In genomic region chr12:10425938-10426337, GRCh38 we compare ENCODE assay signal across 16 cellular contexts. TPM values are rescaled to one million over a fixed set of nuclear protein-coding genes. Genes with fewer than 3 reads are reported as not detected.
"Had no signal": no experiment of that assay in that cellular context is flagged by ENCODE, and none has a peak within 500 bp of the region (broad histone marks: within the 10 kb centered on the region; RNA-seq: fewer than 3 reads in every experiment).

No MANE protein-coding gene starts in this region.

RNA-seq across cellular contexts. Expression of gene KLRC3, which starts 5.5 kb away (rescaled TPM):
- total RNA-seq: activated CD4-positive, alpha-beta memory T cell treated with anti-CD3 and anti-CD28 coated beads for 36 hours; activated CD4-positive, alpha-beta T cell treated with anti-CD3 and anti-CD28 coated beads for 36 hours; activated CD4-positive, alpha-beta T cell treated with anti-CD3 and anti-CD28 coated beads, Interleukin-2, amount 10 ng/mL, durations not matched to agents 24 days and 14 days; activated naive CD4-positive, alpha-beta T cell treated with anti-CD3 and anti-CD28 coated beads for 36 hours; activated T-helper 1 cell treated with anti-CD3 and anti-CD28 coated beads, Interleukin-12 subunit alpha, Interleukin-12 subunit beta, Interleukin-2, Interleukin-4 antibody, amounts not matched to agents 30 ng/mL and 10 ng/mL and 1 ng/mL, durations not matched to agents 14 hours and 24 hours and 36 hours; activated T-helper 2 cell treated with anti-CD3 and anti-CD28 coated beads, Interferon-gamma antibody, Interleukin-2, Interleukin-4, amounts not matched to agents 10 μg/mL and 5 μg/mL and 100 μg/mL, durations not matched to agents 14 hours and 24 hours and 36 hours; adrenal gland; aorta; body of pancreas; colonic mucosa; dermis microvascular lymphatic vessel endothelial cell; esophagus muscularis mucosa; foreskin keratinocyte; gastrocnemius medialis; glomerular endothelial cell; T-helper 1 cell treated with Interleukin-12 subunit alpha and Interleukin-12 subunit beta and Interleukin-4 antibody, amounts not matched to agents 30 ng/mL and 1 ng/mL, for 36 hours had no signal
- polyA plus RNA-seq: aorta, foreskin keratinocyte had no signal

RNA-seq across cellular contexts. Expression of gene KLRC2, which starts 9.9 kb away (rescaled TPM):
- total RNA-seq: activated CD4-positive, alpha-beta memory T cell treated with anti-CD3 and anti-CD28 coated beads for 36 hours; activated CD4-positive, alpha-beta T cell treated with anti-CD3 and anti-CD28 coated beads for 36 hours; activated CD4-positive, alpha-beta T cell treated with anti-CD3 and anti-CD28 coated beads, Interleukin-2, amount 10 ng/mL, durations not matched to agents 24 days and 14 days; activated naive CD4-positive, alpha-beta T cell treated with anti-CD3 and anti-CD28 coated beads for 36 hours; activated T-helper 1 cell treated with anti-CD3 and anti-CD28 coated beads, Interleukin-12 subunit alpha, Interleukin-12 subunit beta, Interleukin-2, Interleukin-4 antibody, amounts not matched to agents 30 ng/mL and 10 ng/mL and 1 ng/mL, durations not matched to agents 14 hours and 24 hours and 36 hours; dermis microvascular lymphatic vessel endothelial cell; foreskin keratinocyte; gastrocnemius medialis; glomerular endothelial cell; T-helper 1 cell treated with Interleukin-12 subunit alpha and Interleukin-12 subunit beta and Interleukin-4 antibody, amounts not matched to agents 30 ng/mL and 1 ng/mL, for 36 hours had no signal
- polyA plus RNA-seq: adrenal gland, foreskin keratinocyte had no signal

RNA-seq across cellular contexts. Expression of gene KLRC4, which starts 16.4 kb away (rescaled TPM):
- total RNA-seq: activated CD4-positive, alpha-beta memory T cell treated with anti-CD3 and anti-CD28 coated beads for 36 hours; activated CD4-positive, alpha-beta T cell treated with anti-CD3 and anti-CD28 coated beads for 36 hours; activated CD4-positive, alpha-beta T cell treated with anti-CD3 and anti-CD28 coated beads, Interleukin-2, amount 10 ng/mL, durations not matched to agents 24 days and 14 days; activated naive CD4-positive, alpha-beta T cell treated with anti-CD3 and anti-CD28 coated beads for 36 hours; activated T-helper 1 cell treated with anti-CD3 and anti-CD28 coated beads, Interleukin-12 subunit alpha, Interleukin-12 subunit beta, Interleukin-2, Interleukin-4 antibody, amounts not matched to agents 30 ng/mL and 10 ng/mL and 1 ng/mL, durations not matched to agents 14 hours and 24 hours and 36 hours; activated T-helper 2 cell treated with anti-CD3 and anti-CD28 coated beads, Interferon-gamma antibody, Interleukin-2, Interleukin-4, amounts not matched to agents 10 μg/mL and 5 μg/mL and 100 μg/mL, durations not matched to agents 14 hours and 24 hours and 36 hours; adrenal gland; body of pancreas; dermis microvascular lymphatic vessel endothelial cell; foreskin keratinocyte; gastrocnemius medialis; glomerular endothelial cell; T-helper 1 cell treated with Interleukin-12 subunit alpha and Interleukin-12 subunit beta and Interleukin-4 antibody, amounts not matched to agents 30 ng/mL and 1 ng/mL, for 36 hours had no signal
- polyA plus RNA-seq: foreskin keratinocyte had no signal

RNA-seq across cellular contexts. Expression of gene KLRC1, which starts 27.2 kb away (rescaled TPM):
- total RNA-seq: activated CD4-positive, alpha-beta memory T cell treated with anti-CD3 and anti-CD28 coated beads for 36 hours; activated CD4-positive, alpha-beta T cell treated with anti-CD3 and anti-CD28 coated beads, Interleukin-2, amount 10 ng/mL, durations not matched to agents 24 days and 14 days; dermis microvascular lymphatic vessel endothelial cell; foreskin keratinocyte; gastrocnemius medialis; glomerular endothelial cell; T-helper 1 cell treated with Interleukin-12 subunit alpha and Interleukin-12 subunit beta and Interleukin-4 antibody, amounts not matched to agents 30 ng/mL and 1 ng/mL, for 36 hours had no signal
- polyA plus RNA-seq: aorta, foreskin keratinocyte had no signal

RNA-seq across cellular contexts. Expression of gene KLRK1, which starts 36.1 kb away (rescaled TPM):
- total RNA-seq: activated CD4-positive, alpha-beta T cell treated with anti-CD3 and anti-CD28 coated beads for 36 hours; activated CD4-positive, alpha-beta T cell treated with anti-CD3 and anti-CD28 coated beads, Interleukin-2, amount 10 ng/mL, durations not matched to agents 24 days and 14 days; activated T-helper 1 cell treated with anti-CD3 and anti-CD28 coated beads, Interleukin-12 subunit alpha, Interleukin-12 subunit beta, Interleukin-2, Interleukin-4 antibody, amounts not matched to agents 30 ng/mL and 10 ng/mL and 1 ng/mL, durations not matched to agents 14 hours and 24 hours and 36 hours; dermis microvascular lymphatic vessel endothelial cell; foreskin keratinocyte; glomerular endothelial cell had no signal
- polyA plus RNA-seq: foreskin keratinocyte had no signal
